8 cellular contexts compared by ENCODE assay signal in genomic region chr19:2543463-2544442, GRCh38.
A peak's percentile ranks its signal among the peaks of the same experiment; 100 is the strongest.
DNase-seq lines count a peak whose midpoint lies in the region; ATAC-seq, FAIRE-seq and TF ChIP-seq lines count a peak whose summit lies in the region.

No MANE protein-coding gene starts in this region.

- no peaks in the 10 kb centered on the region for H4K20me1 ChIP-seq in GM23248 (ENCODE audit: insufficient read depth)

- H3K36me3 ChIP-seq in GM23248 (ENCODE audit: low read depth) = no peaks in the 10 kb centered on the region

- H3K9me3 Mint-ChIP-seq in activated CD4-positive, alpha-beta memory T cell treated with anti-CD3 and anti-CD28 coated beads, Interleukin-2, amount 10 ng/mL, durations not matched to agents 7 days and 5 days = no peaks in the 10 kb centered on the region

- H3K27me3 Mint-ChIP-seq in activated CD4-positive, alpha-beta memory T cell treated with anti-CD3 and anti-CD28 coated beads, Interleukin-2, amount 10 ng/mL, durations not matched to agents 7 days and 5 days = no peaks in the 10 kb centered on the region

- H3K27ac Mint-ChIP-seq in activated CD4-positive, alpha-beta memory T cell treated with anti-CD3 and anti-CD28 coated beads, Interleukin-2, amount 10 ng/mL, durations not matched to agents 7 days and 5 days = peak overlapping the region; percentile 81

- peak overlapping the region; percentile 57 for H3K4me3 Mint-ChIP-seq in activated CD4-positive, alpha-beta memory T cell treated with anti-CD3 and anti-CD28 coated beads, Interleukin-2, amount 10 ng/mL, durations not matched to agents 7 days and 5 days

- TF ChIP-seq RAD21 in A549 (conservative IDR thresholded peaks at IDR 0.05 in 1 of 2, IDR thresholded peaks at IDR 0.05 in 1 of 2) = peak; percentile 39 to 58

- H3K27me3 ChIP-seq in GM23248 (replicated peaks; ENCODE audit: insufficient read depth) (no peaks in the 10 kb centered on the region), dorsolateral prefrontal cortex (no peaks in the 10 kb centered on the region)

- peak overlapping the region; percentile 86 for H3K9ac ChIP-seq in GM23248

- no peak for TF ChIP-seq POLR2A in A549 (IDR thresholded peaks at IDR 0.05; ENCODE audit: low read length)
- TF ChIP-seq POLR2A in lower leg skin (IDR thresholded peaks at IDR 0.05) = no peak

- H2AFZ ChIP-seq in GM23248 = peak overlapping the region; percentile 52

- peak overlapping the region; percentile 97 to 100 for H3K27ac ChIP-seq in A549
- peak overlapping the region; percentile 98 for H3K27ac ChIP-seq in GM23248
- H3K27ac ChIP-seq in dorsolateral prefrontal cortex = peak overlapping the region; percentile 89 to 100 (median 98)

- H3K4me1 ChIP-seq in A549 (peaks cover 64% of the 10 kb centered on the region), GM23248 (ENCODE audit: insufficient read depth) (peaks cover 49% of the 10 kb centered on the region)

- no peaks in the 10 kb centered on the region for H3K36me3 Mint-ChIP-seq in activated CD4-positive, alpha-beta memory T cell treated with anti-CD3 and anti-CD28 coated beads, Interleukin-2, amount 10 ng/mL, durations not matched to agents 7 days and 5 days (ENCODE audit: low read depth)

- CTCF ChIA-PET in A549 (lab: Yijun Ruan, JAX) = interaction anchor here (0.9 to 4.9 kb wide), 13 partner anchors 9 to 68 kb away, joined by 3 to 47 read pairs (median 4); partner anchors contain the start of gene GADD45B
- CTCF ChIA-PET in activated CD4-positive, alpha-beta memory T cell treated with anti-CD3 and anti-CD28 coated beads, Interleukin-2, amount 10 ng/mL, durations not matched to agents 7 days and 5 days (lab: Charles Lee) = interaction anchor here (0.6 to 3.1 kb wide), 11 partner anchors 10 to 675 kb away, joined by 3 to 15 read pairs (median 5); partner anchors contain the start of gene GADD45B

- H3K4me2 ChIP-seq in A549 (peak overlapping the region; percentile 93), GM23248 (ENCODE audit: unreplicated experiment) (peak overlapping the region; percentile 80)

- in situ Hi-C loops in GM23248 (cut with MboI) = no loop called here

- no peaks in the 10 kb centered on the region for H3K79me2 ChIP-seq in GM23248 (ENCODE audit: insufficient read depth)

- H3K9me3 ChIP-seq in A549 (no peaks in the 10 kb centered on the region), GM23248 (ENCODE audit: low read depth) (no peaks in the 10 kb centered on the region)

- peaks cover 35% of the 10 kb centered on the region for H3K4me1 Mint-ChIP-seq in activated CD4-positive, alpha-beta memory T cell treated with anti-CD3 and anti-CD28 coated beads, Interleukin-2, amount 10 ng/mL, durations not matched to agents 7 days and 5 days

- H3K9me2 ChIP-seq in GM23248 (ENCODE audit: insufficient read depth) = no peaks in the 10 kb centered on the region

- peaks cover 38% of the 10 kb centered on the region for H3F3A ChIP-seq in GM23248 (ENCODE audit: insufficient read depth)

- peak in 1 of 2 experiments; percentile 37; a peak in 1 of 5 replicates for TF ChIP-seq EP300 in A549 (IDR thresholded peaks at IDR 0.05)

- intact Hi-C loops in dorsolateral prefrontal cortex (cut with DNase I) = loop anchor here (2.0 to 5.0 kb wide), 4 partner anchors 34 to 69 kb away; no protein-coding TSS in a partner anchor
- intact Hi-C loops in lower leg skin (cut with DNase I; ENCODE audit: low total_unique reads) = loop anchor here (5.0 kb wide), 1 partner anchor 66 kb away; the partner anchor contains the start of gene GADD45B

- no peak for TF ChIP-seq CTCF in A549 (IDR thresholded peaks at IDR 0.05)
- TF ChIP-seq CTCF in dorsolateral prefrontal cortex (IDR thresholded peaks at IDR 0.05 in 54 of 56, conservative IDR thresholded peaks at IDR 0.05 in 2 of 56; ENCODE audit: low read depth in 1 of 56, partially characterized antibody in 56 of 56) = peak in 38 of 56 donors; percentile 3 to 56 (median 33)
- peak in 1 of 3 donors; percentile 12 for TF ChIP-seq CTCF in lower leg skin (IDR thresholded peaks at IDR 0.05)

- H3K4me3 ChIP-seq in A549 = peak overlapping the region; percentile 33; the same call in 2 of the 3 replicates
- H3K4me3 ChIP-seq in GM23248 = peak overlapping the region; percentile 53
- peak overlapping the region in 55 of 59 donors; percentile 2 to 58 (median 37) for H3K4me3 ChIP-seq in dorsolateral prefrontal cortex
- no peak overlapping the region for H3K4me3 ChIP-seq in lower leg skin (ENCODE audit: low read depth, poor library complexity, severe bottlenecking)

- 21% methylated on average over 26 of the region's 36 CpGs for WGBS in A549 (ENCODE audit: missing lambda C conversion rate)
- 4% methylated on average over 36 of the region's 36 CpGs for WGBS in GM23248 (ENCODE audit: low coverage in 1 of 2, low lambda C conversion rate in 2 of 2, missing lambda C conversion rate in 2 of 2), 2 experiments
- 9 to 11% methylated on average over 34 to 36 of the region's 36 CpGs for WGBS in lower leg skin, 2 donors

- ATAC-seq in A549 (peak; percentile 81 to 82), HG03460 (IDR thresholded peaks at IDR 0.05; ENCODE audit: unreplicated experiment) (no peak)

- DNase-seq in A549 (ENCODE audit: low read depth in 1 of 2, low spot score in 1 of 2) (peak; percentile 73 to 93), GM23248 (peak; percentile 100), NCI-H510A (lab: John Stamatoyannopoulos, UW) (peak; percentile 33), dorsolateral prefrontal cortex (peak; percentile 83 to 97 (median 94)), lower leg skin (ENCODE audit: low spot score in 2 of 2) (peak; percentile 91 to 98)
- peak; percentile 75 for DNase-seq in activated CD4-positive, alpha-beta memory T cell treated with anti-CD3 and anti-CD28 coated beads, Interleukin-2, amount 10 ng/mL, durations not matched to agents 7 days and 5 days
- peak; percentile 75 for DNase-seq in stimulated activated CD4-positive, alpha-beta T cell treated with anti-CD3 and anti-CD28 coated beads, Interleukin-4, amount 100 ng/mL, for 1 hour

- no peak for FAIRE-seq in A549 (lab: Jason Lieb, UNC)

- POLR2A ChIA-PET in A549 (lab: Yijun Ruan, JAX) = interaction anchor here (1.0 to 5.3 kb wide), 11 partner anchors 8 to 67 kb away, joined by 3 to 191 read pairs (median 5); partner anchors contain the start of gene GADD45B
- POLR2A ChIA-PET in activated CD4-positive, alpha-beta memory T cell treated with anti-CD3 and anti-CD28 coated beads, Interleukin-2, amount 10 ng/mL, durations not matched to agents 7 days and 5 days (lab: Charles Lee) = interaction anchor here (0.6 to 5.2 kb wide), 13 partner anchors 9 to 79 kb away, joined by 3 to 58 read pairs (median 4); partner anchors contain the start of gene GADD45B

TF ChIP-seq in A549, 52 proteins besides CTCF, POLR2A, EP300 and RAD21:
- TF ChIP-seq FOSL2 (IDR thresholded peaks at IDR 0.05) (no peak), FOSL2 (CRISPR knock-in tag; IDR thresholded peaks at IDR 0.05) (peak; percentile 89), TFCP2L1 (CRISPR knock-in tag; IDR thresholded peaks at IDR 0.05) (no peak), PHF8 (IDR thresholded peaks at IDR 0.05; ENCODE audit: borderline replicate concordance, low read depth) (no peak), MAX (IDR thresholded peaks at IDR 0.05) (peak; percentile 92), JUN (IDR thresholded peaks at IDR 0.05) (peak in 1 of 2 experiments; percentile 61; a peak in 2 of 5 replicates), MAFK (IDR thresholded peaks at IDR 0.05; ENCODE audit: partially characterized antibody) (peak; percentile 82), GATA3 (IDR thresholded peaks at IDR 0.05; ENCODE audit: borderline replicate concordance) (peak; percentile 49; the same call in 1 of the 2 replicates), BHLHE40 (IDR thresholded peaks at IDR 0.05; ENCODE audit: low read depth, low read length) (peak; percentile 56; the same call in 1 of the 2 replicates), SMC3 (IDR thresholded peaks at IDR 0.05) (peak; percentile 52)
- TF ChIP-seq, protein P1, sequence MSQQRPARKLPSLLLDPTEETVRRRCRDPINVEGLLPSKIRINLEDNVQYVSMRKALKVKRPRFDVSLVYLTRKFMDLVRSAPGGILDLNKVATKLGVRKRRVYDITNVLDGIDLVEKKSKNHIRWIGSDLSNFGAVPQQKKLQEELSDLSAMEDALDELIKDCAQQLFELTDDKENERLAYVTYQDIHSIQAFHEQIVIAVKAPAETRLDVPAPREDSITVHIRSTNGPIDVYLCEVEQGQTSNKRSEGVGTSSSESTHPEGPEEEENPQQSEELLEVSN (IDR thresholded peaks at IDR 0.05; ENCODE audit: borderline replicate concordance, low read depth) = peak; percentile 81
- TF ChIP-seq, protein P2, sequence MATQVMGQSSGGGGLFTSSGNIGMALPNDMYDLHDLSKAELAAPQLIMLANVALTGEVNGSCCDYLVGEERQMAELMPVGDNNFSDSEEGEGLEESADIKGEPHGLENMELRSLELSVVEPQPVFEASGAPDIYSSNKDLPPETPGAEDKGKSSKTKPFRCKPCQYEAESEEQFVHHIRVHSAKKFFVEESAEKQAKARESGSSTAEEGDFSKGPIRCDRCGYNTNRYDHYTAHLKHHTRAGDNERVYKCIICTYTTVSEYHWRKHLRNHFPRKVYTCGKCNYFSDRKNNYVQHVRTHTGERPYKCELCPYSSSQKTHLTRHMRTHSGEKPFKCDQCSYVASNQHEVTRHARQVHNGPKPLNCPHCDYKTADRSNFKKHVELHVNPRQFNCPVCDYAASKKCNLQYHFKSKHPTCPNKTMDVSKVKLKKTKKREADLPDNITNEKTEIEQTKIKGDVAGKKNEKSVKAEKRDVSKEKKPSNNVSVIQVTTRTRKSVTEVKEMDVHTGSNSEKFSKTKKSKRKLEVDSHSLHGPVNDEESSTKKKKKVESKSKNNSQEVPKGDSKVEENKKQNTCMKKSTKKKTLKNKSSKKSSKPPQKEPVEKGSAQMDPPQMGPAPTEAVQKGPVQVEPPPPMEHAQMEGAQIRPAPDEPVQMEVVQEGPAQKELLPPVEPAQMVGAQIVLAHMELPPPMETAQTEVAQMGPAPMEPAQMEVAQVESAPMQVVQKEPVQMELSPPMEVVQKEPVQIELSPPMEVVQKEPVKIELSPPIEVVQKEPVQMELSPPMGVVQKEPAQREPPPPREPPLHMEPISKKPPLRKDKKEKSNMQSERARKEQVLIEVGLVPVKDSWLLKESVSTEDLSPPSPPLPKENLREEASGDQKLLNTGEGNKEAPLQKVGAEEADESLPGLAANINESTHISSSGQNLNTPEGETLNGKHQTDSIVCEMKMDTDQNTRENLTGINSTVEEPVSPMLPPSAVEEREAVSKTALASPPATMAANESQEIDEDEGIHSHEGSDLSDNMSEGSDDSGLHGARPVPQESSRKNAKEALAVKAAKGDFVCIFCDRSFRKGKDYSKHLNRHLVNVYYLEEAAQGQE (IDR thresholded peaks at IDR 0.05) = no peak

Comparison
In these comparisons a context has a peak if more than half of its experiments do, and no peak if none do; other contexts are left out.
1. DNase-seq: peak in every context shown above with its lines; median percentile 100 in GM23248; 94 in lower leg skin; 94 in dorsolateral prefrontal cortex; 83 in A549; 75 in activated CD4-positive, alpha-beta memory T cell treated with anti-CD3 and anti-CD28 coated beads, Interleukin-2, amount 10 ng/mL, durations not matched to agents 7 days and 5 days; 75 in stimulated activated CD4-positive, alpha-beta T cell treated with anti-CD3 and anti-CD28 coated beads, Interleukin-4, amount 100 ng/mL, for 1 hour; 33 in NCI-H510A.